Comparison of ENCODE assay signal across 1 cellular context in the genomic region with DNA sequence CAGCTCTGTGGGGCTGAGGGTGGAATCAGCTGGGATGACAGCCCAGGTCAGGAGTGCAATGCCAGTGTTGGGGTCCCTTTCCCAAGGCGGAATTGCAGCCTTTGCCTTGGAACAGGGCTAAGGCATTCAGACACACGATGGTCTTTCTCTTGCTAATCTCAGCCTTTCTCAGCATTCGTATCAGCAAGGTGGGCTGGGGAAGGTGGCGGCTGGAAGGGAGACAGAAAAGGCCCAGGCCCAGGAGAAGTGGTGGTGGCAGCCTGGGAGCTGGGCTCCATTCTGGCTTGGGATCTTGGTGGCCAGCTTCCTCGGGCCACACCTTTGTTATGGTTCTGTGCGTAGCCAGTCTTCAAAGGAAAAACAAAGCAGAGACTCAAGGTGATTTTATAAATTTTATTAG.
TF ChIP-seq lines count a peak whose summit lies in the region.

No MANE protein-coding gene starts in this region.

TF ChIP-seq in IMR-90, 13 proteins besides CTCF, POLR2A, EP300 and RAD21 (continued from another document):
- TF ChIP-seq, protein P1, sequence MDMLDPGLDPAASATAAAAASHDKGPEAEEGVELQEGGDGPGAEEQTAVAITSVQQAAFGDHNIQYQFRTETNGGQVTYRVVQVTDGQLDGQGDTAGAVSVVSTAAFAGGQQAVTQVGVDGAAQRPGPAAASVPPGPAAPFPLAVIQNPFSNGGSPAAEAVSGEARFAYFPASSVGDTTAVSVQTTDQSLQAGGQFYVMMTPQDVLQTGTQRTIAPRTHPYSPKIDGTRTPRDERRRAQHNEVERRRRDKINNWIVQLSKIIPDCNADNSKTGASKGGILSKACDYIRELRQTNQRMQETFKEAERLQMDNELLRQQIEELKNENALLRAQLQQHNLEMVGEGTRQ (IDR thresholded peaks at IDR 0.05; ENCODE audit: low read depth, low read length): no peak
- TF ChIP-seq SMC3 (IDR thresholded peaks at IDR 0.05; ENCODE audit: low read depth, low read length) (no peak), BHLHE40 (IDR thresholded peaks at IDR 0.05; ENCODE audit: low read depth, low read length) (no peak), MAZ (IDR thresholded peaks at IDR 0.05; ENCODE audit: borderline replicate concordance, low read depth, low read length) (no peak), RCOR1 (IDR thresholded peaks at IDR 0.05; ENCODE audit: insufficient replicate concordance, low read length) (no peak), CEBPB (IDR thresholded peaks at IDR 0.05; ENCODE audit: low read depth, low read length) (no peak), NFE2L2 (IDR thresholded peaks at IDR 0.05; ENCODE audit: low read depth, low read length) (no peak), CHD1 (IDR thresholded peaks at IDR 0.05; ENCODE audit: low read depth, low read length) (no peak), MAFK (IDR thresholded peaks at IDR 0.05; ENCODE audit: low read depth, low read length) (no peak)
- TF ChIP-seq, protein P2, sequence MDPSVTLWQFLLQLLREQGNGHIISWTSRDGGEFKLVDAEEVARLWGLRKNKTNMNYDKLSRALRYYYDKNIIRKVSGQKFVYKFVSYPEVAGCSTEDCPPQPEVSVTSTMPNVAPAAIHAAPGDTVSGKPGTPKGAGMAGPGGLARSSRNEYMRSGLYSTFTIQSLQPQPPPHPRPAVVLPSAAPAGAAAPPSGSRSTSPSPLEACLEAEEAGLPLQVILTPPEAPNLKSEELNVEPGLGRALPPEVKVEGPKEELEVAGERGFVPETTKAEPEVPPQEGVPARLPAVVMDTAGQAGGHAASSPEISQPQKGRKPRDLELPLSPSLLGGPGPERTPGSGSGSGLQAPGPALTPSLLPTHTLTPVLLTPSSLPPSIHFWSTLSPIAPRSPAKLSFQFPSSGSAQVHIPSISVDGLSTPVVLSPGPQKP (IDR thresholded peaks at IDR 0.05; ENCODE audit: borderline replicate concordance, low read depth, low read length): no peak
TF ChIP-seq in IMR-90: peak in this region for 0.
